ENCODE assay signal across 8 cellular contexts in genomic region chr10:114694735-114695134, GRCh38. TPM values are rescaled to one million over a fixed set of nuclear protein-coding genes. Genes with fewer than 3 reads are reported as not detected.
DNase-seq lines count a peak whose midpoint lies in the region; FAIRE-seq and TF ChIP-seq lines count a peak whose summit lies in the region.

No MANE protein-coding gene starts in this region.

- no peak for FAIRE-seq in frontal cortex (lab: Jason Lieb, UNC)

- peaks cover 3% of the 10 kb centered on the region for H3K36me3 Mint-ChIP-seq in endothelial cell (ENCODE audit: low read depth, unreplicated experiment)

- H3K27me3 Mint-ChIP-seq in endothelial cell (ENCODE audit: unreplicated experiment), result no peaks in the 10 kb centered on the region

- peaks cover 4% of the 10 kb centered on the region for H3K4me1 Mint-ChIP-seq in endothelial cell (ENCODE audit: unreplicated experiment)

- TF ChIP-seq CTCF in GM20000 (IDR thresholded peaks at IDR 0.05; ENCODE audit: extremely low read depth, missing control alignments) (peak; percentile 57), endothelial cell (IDR thresholded peaks at IDR 0.05; ENCODE audit: unreplicated experiment) (peak; percentile 82)

- no peak overlapping the region for H3K4me3 Mint-ChIP-seq in endothelial cell (ENCODE audit: unreplicated experiment)

- no peak overlapping the region for H3K27ac Mint-ChIP-seq in endothelial cell (ENCODE audit: unreplicated experiment)

- DNase-seq in AML-193 (lab: John Stamatoyannopoulos, UW) (peak; percentile 28 to 47), GM20000 (ENCODE audit: low spot score) (peak; percentile 50), SKM-1 (lab: John Stamatoyannopoulos, UW; ENCODE audit: unreplicated experiment) (peak; percentile 11), endothelial cell (ENCODE audit: low spot score) (peak; percentile 60), epidermal melanocyte (ENCODE audit: insufficient read length, low spot score) (no peak), SW 1271 (lab: John Stamatoyannopoulos, UW) (no peak), frontal cortex (ENCODE audit: low spot score in 2 of 2) (no peak)
- peak; percentile 5 to 17 for DNase-seq in stimulated activated CD4-positive, alpha-beta T cell treated with anti-CD3 and anti-CD28 coated beads, Interleukin-1b, Interleukin-23, amount 100 ng/mL, for 4 hours (ENCODE audit: low read depth in 2 of 2)

- H3K9me3 Mint-ChIP-seq in endothelial cell (ENCODE audit: unreplicated experiment), result no peaks in the 10 kb centered on the region

RNA-seq across cellular contexts. Expression of gene ABLIM1, which starts 36.7 kb away (rescaled TPM):
- 55.9 TPM for total RNA-seq in endothelial cell (ENCODE audit: unreplicated experiment)
- total RNA-seq in frontal cortex, result 51.4 TPM

Comparison
In these comparisons a context has a peak if more than half of its experiments do, and no peak if none do; other contexts are left out.
1. DNase-seq: peak in AML-193 (2 of 2), GM20000 (single experiment), SKM-1 (single experiment), endothelial cell (single experiment) and stimulated activated CD4-positive, alpha-beta T cell treated with anti-CD3 and anti-CD28 coated beads, Interleukin-1b, Interleukin-23, amount 100 ng/mL, for 4 hours (2 of 2); none in epidermal melanocyte (single experiment), SW 1271 (0 of 2) and frontal cortex (0 of 2).